ENCODE assay signal across 10 cellular contexts in the genomic region with DNA sequence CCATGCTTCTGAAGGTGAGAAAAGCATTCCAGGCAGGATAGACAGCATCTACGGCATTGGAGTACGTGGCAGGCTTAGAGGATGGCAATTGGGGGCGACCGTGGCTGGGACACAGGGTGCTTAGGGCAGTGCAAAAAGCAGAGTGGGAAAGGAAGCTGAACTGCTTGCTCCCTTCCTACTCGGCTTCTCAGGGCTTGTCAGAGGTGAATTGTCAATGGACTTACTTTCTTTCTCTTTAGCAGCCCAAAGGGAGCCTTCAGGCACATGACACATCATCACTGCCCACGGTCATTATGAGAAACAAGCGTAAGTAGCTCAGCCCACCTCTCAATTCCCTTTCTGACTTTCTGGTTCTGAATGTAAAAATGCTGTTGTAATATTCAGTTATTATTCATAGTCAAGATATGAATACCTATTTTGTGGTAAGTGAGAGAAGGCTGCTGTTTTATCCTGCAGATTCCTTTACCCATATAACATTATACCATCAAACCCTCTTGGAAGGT.
DNase-seq lines count a peak whose midpoint lies in the region; ATAC-seq lines count a peak whose summit lies in the region.
"Had no signal": no experiment of that assay in that cellular context is flagged by ENCODE, and none has a peak within 500 bp of the region (broad histone marks: within the 10 kb centered on the region; RNA-seq: fewer than 3 reads in every experiment).

No MANE protein-coding gene starts in this region.

- peak overlapping the region; percentile 89 for H3K27ac Mint-ChIP-seq in memory B cell

- ATAC-seq in GM18508 (IDR thresholded peaks at IDR 0.05; ENCODE audit: insufficient read depth, unreplicated experiment) (peak; percentile 36), GM19455 (IDR thresholded peaks at IDR 0.05; ENCODE audit: unreplicated experiment) (peak; percentile 56), HG03135 (IDR thresholded peaks at IDR 0.05; ENCODE audit: unreplicated experiment) (peak; percentile 57), memory B cell (ENCODE audit: low read depth) (no peak)
- ATAC-seq: HCT116 had no signal

- H3K4me3 Mint-ChIP-seq in memory B cell, result peak overlapping the region; percentile 34
- H3K4me3 Mint-ChIP-seq: nephron had no signal

- H3K27me3 Mint-ChIP-seq in memory B cell, result no peaks in the 10 kb centered on the region

- no peaks in the 10 kb centered on the region for H3K9me3 Mint-ChIP-seq in memory B cell
- H3K9me3 Mint-ChIP-seq: nephron had no signal

- peaks cover 35% of the 10 kb centered on the region for H3K4me1 Mint-ChIP-seq in memory B cell

- DNase-seq in memory B cell (ENCODE audit: low spot score in 2 of 2) (no peak), hippocampal formation (lab: John Stamatoyannopoulos, UW) (no peak), GM19238 (ENCODE audit: insufficient read length, low spot score) (no peak), HK-2 (ENCODE audit: unreplicated experiment) (no peak)
- DNase-seq: NCI-H510A treated with DMSO at 0.1 percent for 48 hours had no signal

- peaks cover 30% of the 10 kb centered on the region for H3K36me3 Mint-ChIP-seq in memory B cell
